ENCODE assay signal across 12 cellular contexts in the genomic region with DNA sequence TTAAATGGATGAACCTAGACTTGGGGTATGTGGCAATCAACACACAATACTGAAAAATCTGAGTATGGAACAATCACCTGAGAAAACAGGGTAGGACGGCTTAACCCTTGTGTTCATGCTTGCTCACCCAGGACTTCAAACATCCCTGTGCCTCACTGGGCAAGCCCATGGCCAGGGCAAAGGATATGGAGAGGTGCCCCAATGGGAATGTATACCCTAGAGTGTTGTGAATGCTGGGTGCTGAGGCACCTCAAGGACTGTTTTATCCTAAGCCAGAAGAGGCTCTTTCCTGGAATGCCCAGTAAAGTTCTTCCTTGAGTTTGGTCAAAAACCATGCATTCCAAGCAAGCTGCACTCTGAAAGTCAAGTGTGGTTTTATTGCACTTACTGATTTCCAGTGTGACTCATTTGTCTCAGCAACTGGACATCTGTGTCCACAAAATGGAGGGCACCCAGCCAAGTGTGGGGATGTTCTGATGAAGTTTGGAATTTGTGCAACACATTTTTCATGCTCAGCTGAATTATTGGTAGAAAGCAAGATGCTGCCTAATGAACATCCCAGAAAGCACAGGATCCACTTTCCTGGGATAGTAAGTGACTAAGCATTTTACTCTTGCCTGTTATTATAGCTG.
DNase-seq lines count a peak whose midpoint lies in the region; ATAC-seq, FAIRE-seq and TF ChIP-seq lines count a peak whose summit lies in the region.
"Had no signal": no experiment of that assay in that cellular context is flagged by ENCODE, and none has a peak within 500 bp of the region (broad histone marks: within the 10 kb centered on the region; RNA-seq: fewer than 3 reads in every experiment).

No MANE protein-coding gene starts in this region.

- no peaks in the 10 kb centered on the region for H3K27me3 ChIP-seq in astrocyte (ENCODE audit: insufficient read depth, low read length)
- H3K27me3 ChIP-seq in thyroid gland, result no peaks in the 10 kb centered on the region

- DNase-seq in HFF-Myc (ENCODE audit: extremely low read depth, low read depth) (peak; percentile 98), astrocyte (ENCODE audit: low read depth) (peak; percentile 100), hepatic stellate cell (ENCODE audit: low spot score) (peak; percentile 68), thyroid gland (peak; percentile 77 to 79), HPDE6-E6E7 (ENCODE audit: extremely low spot score) (no peak)
- no peak for DNase-seq in stimulated activated naive CD4-positive, alpha-beta T cell treated with Interleukin-2 at 50 U/mL for 16 hours (lab: John Stamatoyannopoulos, UW)
- DNase-seq: activated CD4-positive, CD25-positive, alpha-beta regulatory T cell; NCI-H774 had no signal

- WGBS in thyroid gland, 2 donors, result 46 to 83% methylated on average over 1 of the region's 1 CpG

- ATAC-seq in HG03095 (IDR thresholded peaks at IDR 0.05; ENCODE audit: unreplicated experiment), result no peak
- ATAC-seq: GM23338 had no signal

- H3K4me3 Mint-ChIP-seq in astrocyte (ENCODE audit: unreplicated experiment), result no peak overlapping the region
- H3K4me3 Mint-ChIP-seq: brain, GM23338, type B pancreatic cell had no signal

- no peaks in the 10 kb centered on the region for H3K36me3 Mint-ChIP-seq in astrocyte (ENCODE audit: low read depth, unreplicated experiment)
- H3K36me3 Mint-ChIP-seq: brain, type B pancreatic cell had no signal

- H3K9ac ChIP-seq in astrocyte (ENCODE audit: low read length), result no peak overlapping the region

- H2AFZ ChIP-seq in astrocyte (ENCODE audit: low read depth, low read length), result no peak overlapping the region
- H2AFZ ChIP-seq: GM23338 had no signal

- H3K4me3 ChIP-seq in HFF-Myc (replicated peaks; ENCODE audit: low read depth, low read length) (no peak overlapping the region), astrocyte (ENCODE audit: insufficient read depth, low read depth, low read length) (no peak overlapping the region), thyroid gland (replicated peaks in 1 of 3) (no peak overlapping the region)
- H3K4me3 ChIP-seq: GM23338 had no signal

- peak overlapping the region; percentile 52 for H3K4me2 ChIP-seq in astrocyte (ENCODE audit: low read length)
- H3K4me2 ChIP-seq: GM23338 had no signal

- intact Hi-C loops in thyroid gland (cut with DNase I), result no loop called here

- H3K36me3 ChIP-seq in astrocyte (ENCODE audit: insufficient read depth, low read length) (no peaks in the 10 kb centered on the region), thyroid gland (no peaks in the 10 kb centered on the region)

- no peaks in the 10 kb centered on the region for H3K9me3 Mint-ChIP-seq in astrocyte (ENCODE audit: unreplicated experiment)
- H3K9me3 Mint-ChIP-seq: brain, GM23338, type B pancreatic cell had no signal

- H3K9me3 ChIP-seq in astrocyte (ENCODE audit: insufficient read depth, low read depth, low read length) (no peaks in the 10 kb centered on the region), thyroid gland (no peaks in the 10 kb centered on the region)

- peaks cover 17% of the 10 kb centered on the region for H3K4me1 ChIP-seq in astrocyte (ENCODE audit: insufficient read depth, low read length)
- peaks cover 0 to 29% of the 10 kb centered on the region in 2 donors for H3K4me1 ChIP-seq in thyroid gland

- H4K20me1 ChIP-seq in astrocyte (ENCODE audit: insufficient read depth, low read length), result no peaks in the 10 kb centered on the region

- no peak for TF ChIP-seq CTCF in HFF-Myc (IDR thresholded peaks at IDR 0.05; ENCODE audit: low read depth, low read length, missing control alignments)
- TF ChIP-seq CTCF in astrocyte (IDR thresholded peaks at IDR 0.05; ENCODE audit: insufficient read depth, low read depth, low read length), result no peak
- no peak for TF ChIP-seq CTCF in thyroid gland (IDR thresholded peaks at IDR 0.05)

- H3K27ac ChIP-seq in astrocyte (ENCODE audit: low read depth, low read length), result peak overlapping the region; percentile 5
- peak overlapping the region in 1 of 3 donors; percentile 48 for H3K27ac ChIP-seq in thyroid gland

- H3K4me1 Mint-ChIP-seq in astrocyte (ENCODE audit: low read depth, unreplicated experiment), result peaks cover 19% of the 10 kb centered on the region

- no peak overlapping the region for H3K27ac Mint-ChIP-seq in astrocyte (ENCODE audit: unreplicated experiment)
- H3K27ac Mint-ChIP-seq: GM23338, type B pancreatic cell had no signal

- no peak for TF ChIP-seq POLR2A in thyroid gland (IDR thresholded peaks at IDR 0.05)

- peak; percentile 96 for FAIRE-seq in astrocyte (lab: Jason Lieb, UNC)

- H3K79me2 ChIP-seq in astrocyte (ENCODE audit: insufficient read depth, low read length), result no peaks in the 10 kb centered on the region

- no peaks in the 10 kb centered on the region for H3K27me3 Mint-ChIP-seq in astrocyte (ENCODE audit: low read depth, unreplicated experiment)
- H3K27me3 Mint-ChIP-seq: type B pancreatic cell had no signal

Comparison
In these comparisons a context has a peak if more than half of its experiments do, and no peak if none do; other contexts are left out.
1. DNase-seq: peak in HFF-Myc (single experiment), astrocyte (single experiment), hepatic stellate cell (single experiment) and thyroid gland (2 of 2); none in stimulated activated naive CD4-positive, alpha-beta T cell treated with Interleukin-2 at 50 U/mL for 16 hours (single experiment) and HPDE6-E6E7 (single experiment).